Comparison of ENCODE assay signal across 9 cellular contexts in the genomic region with DNA sequence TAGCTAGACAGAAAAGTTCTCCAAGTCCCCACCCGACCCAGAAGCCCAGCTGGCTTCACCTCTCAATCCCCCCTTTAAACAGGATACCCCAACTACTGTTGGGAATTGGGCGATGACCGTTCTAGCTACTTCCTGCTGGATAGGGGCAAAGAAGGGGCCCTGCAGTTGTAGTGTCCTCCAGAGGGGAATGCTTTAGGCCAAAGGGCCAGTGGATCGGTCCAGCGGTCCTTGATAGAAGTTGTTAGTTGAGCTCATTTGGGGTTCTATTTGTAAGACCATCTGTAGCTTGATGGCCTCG. TPM values are rescaled to one million over a fixed set of nuclear protein-coding genes. Genes with fewer than 3 reads are reported as not detected.
DNase-seq lines count a peak whose midpoint lies in the region; ATAC-seq lines count a peak whose summit lies in the region.
"Not testable (repeated sequence)": the region's sequence is repeated elsewhere in the genome, so short reads cannot be mapped to it uniquely, and the experiment has no call there.
"Had no signal": no experiment of that assay in that cellular context is flagged by ENCODE, and none has a peak within 500 bp of the region (broad histone marks: within the 10 kb centered on the region; RNA-seq: fewer than 3 reads in every experiment).

No MANE protein-coding gene starts in this region.

- peaks cover 18% of the 10 kb centered on the region for H3K9me3 Mint-ChIP-seq in T-helper 1 cell treated with Interleukin-12 subunit alpha and Interleukin-12 subunit beta and Interleukin-4 antibody, amounts not matched to agents 30 μg/mL and 1 μg/mL, for 36 hours
- H3K9me3 Mint-ChIP-seq in activated CD4-positive, alpha-beta T cell treated with anti-CD3 and anti-CD28 coated beads, Interleukin-2, amount 10 ng/mL, durations not matched to agents 24 days and 14 days; activated CD8-positive, alpha-beta memory T cell treated with anti-CD3 and anti-CD28 coated beads, Interleukin-2, amount 10 ng/mL, durations not matched to agents 7 days and 5 days (ENCODE audit: low read depth); activated naive CD8-positive, alpha-beta T cell treated with anti-CD3 and anti-CD28 coated beads, Interleukin-2, amount 50 U/mL, for 24 hours: not testable (repeated sequence)
- H3K9me3 Mint-ChIP-seq in naive thymus-derived CD8-positive, alpha-beta T cell = peaks cover 0 to 18% (median 10%) of the 10 kb centered on the region in 9 donors

- peak overlapping the region; percentile 88 for H3K27ac Mint-ChIP-seq in T-helper 1 cell treated with Interleukin-12 subunit alpha and Interleukin-12 subunit beta and Interleukin-4 antibody, amounts not matched to agents 30 μg/mL and 1 μg/mL, for 36 hours
- H3K27ac Mint-ChIP-seq in activated CD4-positive, alpha-beta T cell treated with anti-CD3 and anti-CD28 coated beads, Interleukin-2, amount 10 ng/mL, durations not matched to agents 24 days and 14 days = peak overlapping the region; percentile 65
- peak overlapping the region; percentile 74 for H3K27ac Mint-ChIP-seq in activated CD8-positive, alpha-beta memory T cell treated with anti-CD3 and anti-CD28 coated beads, Interleukin-2, amount 10 ng/mL, durations not matched to agents 7 days and 5 days
- H3K27ac Mint-ChIP-seq in activated naive CD8-positive, alpha-beta T cell treated with anti-CD3 and anti-CD28 coated beads, Interleukin-2, amount 50 U/mL, for 24 hours = not testable (repeated sequence)
- H3K27ac Mint-ChIP-seq in naive thymus-derived CD8-positive, alpha-beta T cell = peak overlapping the region in 9 of 10 donors; percentile 66 to 98 (median 91)

- peaks cover 13% of the 10 kb centered on the region for H3K4me1 Mint-ChIP-seq in T-helper 1 cell treated with Interleukin-12 subunit alpha and Interleukin-12 subunit beta and Interleukin-4 antibody, amounts not matched to agents 30 μg/mL and 1 μg/mL, for 36 hours (ENCODE audit: low read depth)
- H3K4me1 Mint-ChIP-seq in activated CD4-positive, alpha-beta T cell treated with anti-CD3 and anti-CD28 coated beads, Interleukin-2, amount 10 ng/mL, durations not matched to agents 24 days and 14 days; activated CD8-positive, alpha-beta memory T cell treated with anti-CD3 and anti-CD28 coated beads, Interleukin-2, amount 10 ng/mL, durations not matched to agents 7 days and 5 days; activated naive CD8-positive, alpha-beta T cell treated with anti-CD3 and anti-CD28 coated beads, Interleukin-2, amount 50 U/mL, for 24 hours: not testable (repeated sequence)
- H3K4me1 Mint-ChIP-seq in naive thymus-derived CD8-positive, alpha-beta T cell = peaks cover 7 to 15% (median 8%) of the 10 kb centered on the region in 4 donors

- POLR2A ChIA-PET in naive thymus-derived CD8-positive, alpha-beta T cell (lab: Charles Lee) = interaction anchor here (0.7 to 1.7 kb wide), 12 partner anchors 11 to 1413 kb away, joined by 3 to 11 read pairs (median 6); a partner anchor contains a TSS

- H3K4me3 Mint-ChIP-seq in T-helper 1 cell treated with Interleukin-12 subunit alpha and Interleukin-12 subunit beta and Interleukin-4 antibody, amounts not matched to agents 30 μg/mL and 1 μg/mL, for 36 hours; activated CD8-positive, alpha-beta memory T cell treated with anti-CD3 and anti-CD28 coated beads, Interleukin-2, amount 10 ng/mL, durations not matched to agents 7 days and 5 days: not testable (repeated sequence)
- H3K4me3 Mint-ChIP-seq in activated CD4-positive, alpha-beta T cell treated with anti-CD3 and anti-CD28 coated beads, Interleukin-2, amount 10 ng/mL, durations not matched to agents 24 days and 14 days = peak overlapping the region; percentile 40
- peak overlapping the region; percentile 49 for H3K4me3 Mint-ChIP-seq in activated naive CD8-positive, alpha-beta T cell treated with anti-CD3 and anti-CD28 coated beads, Interleukin-2, amount 50 U/mL, for 24 hours
- H3K4me3 Mint-ChIP-seq in naive thymus-derived CD8-positive, alpha-beta T cell = peak overlapping the region in 7 of 10 donors; percentile 22 to 93 (median 70)

- H3K36me3 Mint-ChIP-seq in T-helper 1 cell treated with Interleukin-12 subunit alpha and Interleukin-12 subunit beta and Interleukin-4 antibody, amounts not matched to agents 30 μg/mL and 1 μg/mL, for 36 hours (ENCODE audit: low read depth) = peaks cover 11% of the 10 kb centered on the region
- H3K36me3 Mint-ChIP-seq in activated CD4-positive, alpha-beta T cell treated with anti-CD3 and anti-CD28 coated beads, Interleukin-2, amount 10 ng/mL, durations not matched to agents 24 days and 14 days (ENCODE audit: low read depth); naive thymus-derived CD8-positive, alpha-beta T cell: not testable (repeated sequence)
- peaks cover 11% of the 10 kb centered on the region for H3K36me3 Mint-ChIP-seq in activated CD8-positive, alpha-beta memory T cell treated with anti-CD3 and anti-CD28 coated beads, Interleukin-2, amount 10 ng/mL, durations not matched to agents 7 days and 5 days
- peaks cover 10% of the 10 kb centered on the region for H3K36me3 Mint-ChIP-seq in activated naive CD8-positive, alpha-beta T cell treated with anti-CD3 and anti-CD28 coated beads, Interleukin-2, amount 50 U/mL, for 24 hours (ENCODE audit: low read depth)

- DNase-seq in DMS 273 (lab: John Stamatoyannopoulos, UW; ENCODE audit: unreplicated experiment) = peak; percentile 94
- DNase-seq in activated CD4-positive, alpha-beta T cell treated with anti-CD3 and anti-CD28 coated beads, Interleukin-2, amount 10 ng/mL, durations not matched to agents 24 days and 14 days = peak; percentile 77
- not testable (repeated sequence) for DNase-seq in activated CD8-positive, alpha-beta memory T cell treated with anti-CD3 and anti-CD28 coated beads, Interleukin-2, amount 10 ng/mL, durations not matched to agents 7 days and 5 days
- peak; percentile 11 for DNase-seq in activated naive CD4-positive, alpha-beta T cell treated with Interleukin-2 at 50 U/mL for 16 hours
- DNase-seq in activated naive CD8-positive, alpha-beta T cell treated with anti-CD3 and anti-CD28 coated beads, Interleukin-2, amount 50 U/mL, for 24 hours = peak; percentile 37
- peak in 4 of 10 donors; percentile 13 to 64 (median 43) for DNase-seq in naive thymus-derived CD8-positive, alpha-beta T cell

- intact Hi-C loops in activated CD4-positive, alpha-beta T cell treated with anti-CD3 and anti-CD28 coated beads, Interleukin-2, amount 10 ng/mL, durations not matched to agents 24 days and 14 days (cut with micrococcal nuclease) = not testable (repeated sequence)

- not testable (repeated sequence) for H3K27me3 Mint-ChIP-seq in T-helper 1 cell treated with Interleukin-12 subunit alpha and Interleukin-12 subunit beta and Interleukin-4 antibody, amounts not matched to agents 30 μg/mL and 1 μg/mL, for 36 hours (ENCODE audit: low read depth); activated CD4-positive, alpha-beta T cell treated with anti-CD3 and anti-CD28 coated beads, Interleukin-2, amount 10 ng/mL, durations not matched to agents 24 days and 14 days; activated CD8-positive, alpha-beta memory T cell treated with anti-CD3 and anti-CD28 coated beads, Interleukin-2, amount 10 ng/mL, durations not matched to agents 7 days and 5 days; activated naive CD8-positive, alpha-beta T cell treated with anti-CD3 and anti-CD28 coated beads, Interleukin-2, amount 50 U/mL, for 24 hours; naive thymus-derived CD8-positive, alpha-beta T cell

- CTCF ChIA-PET in activated CD8-positive, alpha-beta memory T cell treated with anti-CD3 and anti-CD28 coated beads, Interleukin-2, amount 10 ng/mL, durations not matched to agents 7 days and 5 days (lab: Charles Lee) = interaction anchor here (0.9 to 2.0 kb wide), 2 partner anchors 11 to 12 kb away, joined by 3 to 4 read pairs; no protein-coding TSS in a partner anchor

- ATAC-seq in activated CD8-positive, alpha-beta memory T cell treated with anti-CD3 and anti-CD28 coated beads, Interleukin-2, amount 10 ng/mL, durations not matched to agents 7 days and 5 days; activated naive CD8-positive, alpha-beta T cell treated with anti-CD3 and anti-CD28 coated beads, Interleukin-2, amount 50 U/mL, for 24 hours; naive thymus-derived CD8-positive, alpha-beta T cell: not testable (repeated sequence)

RNA-seq across cellular contexts. Expression of a gene that starts 12.9 kb away (rescaled TPM):
- total RNA-seq in activated CD4-positive, alpha-beta T cell treated with anti-CD3 and anti-CD28 coated beads, Interleukin-2, amount 10 ng/mL, durations not matched to agents 24 days and 14 days = 76.0 and 79.3 TPM in 2 replicates
- total RNA-seq in activated CD8-positive, alpha-beta memory T cell treated with anti-CD3 and anti-CD28 coated beads, Interleukin-2, amount 10 ng/mL, durations not matched to agents 7 days and 5 days = 10 to 100 TPM; 47.0 to 59.1 TPM
- 10 to 100 TPM; 74.5 to 76.0 TPM for total RNA-seq in naive thymus-derived CD8-positive, alpha-beta T cell
- 10 to 100 TPM; 92.9 to 99.2 (median 93.7) TPM for polyA plus RNA-seq in naive thymus-derived CD8-positive, alpha-beta T cell

RNA-seq across cellular contexts. Expression of a gene that starts 36.6 kb away (rescaled TPM):
- not detected in 2 replicates for total RNA-seq in activated CD4-positive, alpha-beta T cell treated with anti-CD3 and anti-CD28 coated beads, Interleukin-2, amount 10 ng/mL, durations not matched to agents 24 days and 14 days
- total RNA-seq in activated CD8-positive, alpha-beta memory T cell treated with anti-CD3 and anti-CD28 coated beads, Interleukin-2, amount 10 ng/mL, durations not matched to agents 7 days and 5 days = not detected
- not detected for total RNA-seq in naive thymus-derived CD8-positive, alpha-beta T cell
- under 1 TPM in 1 of 3 donors, not detected in 2; 0.14 TPM for polyA plus RNA-seq in naive thymus-derived CD8-positive, alpha-beta T cell
- total RNA-seq: Caco-2, GM12878 had no signal

RNA-seq across cellular contexts. Expression of a gene that starts 48.0 kb away (rescaled TPM):
- total RNA-seq in activated CD4-positive, alpha-beta T cell treated with anti-CD3 and anti-CD28 coated beads, Interleukin-2, amount 10 ng/mL, durations not matched to agents 24 days and 14 days = 162 and 164 TPM in 2 replicates
- total RNA-seq in activated CD8-positive, alpha-beta memory T cell treated with anti-CD3 and anti-CD28 coated beads, Interleukin-2, amount 10 ng/mL, durations not matched to agents 7 days and 5 days = 100 to 1,000 TPM; 122 to 142 TPM
- 100 to 1,000 TPM; 104 to 118 TPM for total RNA-seq in naive thymus-derived CD8-positive, alpha-beta T cell
- polyA plus RNA-seq in naive thymus-derived CD8-positive, alpha-beta T cell = 100 to 1,000 TPM; 614 to 657 (median 626) TPM
